1 cellular context compared by ENCODE assay signal in the genomic region with DNA sequence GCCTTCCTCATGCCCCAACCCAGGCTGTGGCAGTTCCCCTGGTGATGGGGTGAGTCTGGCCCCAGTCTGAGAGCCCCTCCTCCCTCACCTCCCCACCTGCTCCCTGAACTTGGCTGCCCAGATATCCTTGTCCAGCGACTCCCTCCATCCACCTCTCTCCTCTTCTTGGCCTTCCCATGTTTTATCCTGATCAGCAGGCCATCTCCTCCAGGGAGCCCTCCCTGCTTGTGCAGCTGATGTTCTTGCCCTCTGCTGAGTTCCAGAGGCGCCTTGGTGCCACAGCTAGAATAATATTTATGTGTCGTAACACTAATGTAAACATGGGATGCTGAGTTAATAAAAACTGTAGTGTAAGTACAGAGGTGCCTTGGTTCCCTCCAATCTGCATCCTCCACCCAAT.
TF ChIP-seq lines count a peak whose summit lies in the region.

No MANE protein-coding gene starts in this region.

TF ChIP-seq in HepG2, 621 proteins besides CTCF, POLR2A, EP300 and RAD21:
- TF ChIP-seq ZFP36 (IDR thresholded peaks at IDR 0.05; ENCODE audit: borderline replicate concordance, low read depth, low read length, partially characterized antibody) = peak; percentile 42
- no peak for TF ChIP-seq ZNF383 (CRISPR knock-in tag; IDR thresholded peaks at IDR 0.05; ENCODE audit: borderline replicate concordance)
TF ChIP-seq in HepG2: peak in this region for 1.
